Comparison of ENCODE assay signal across 1 cellular context in genomic region chr20:49181265-49181877, GRCh38.
A peak's percentile ranks its signal among the peaks of the same experiment; 100 is the strongest.
TF ChIP-seq lines count a peak whose summit lies in the region.

No MANE protein-coding gene starts in this region.

TF ChIP-seq in HEK293, 187 proteins besides CTCF, POLR2A, EP300 and RAD21 (continued from another document):
- TF ChIP-seq EGR2 (tag by site-specific recombination; IDR thresholded peaks at IDR 0.05; ENCODE audit: low read depth) (no peak), PRDM4 (tag by site-specific recombination; IDR thresholded peaks at IDR 0.05) (0 out of 2 replicates have a peak, but pooled peaks have one; percentile 15), ZNF214 (tag by site-specific recombination; IDR thresholded peaks at IDR 0.05; ENCODE audit: borderline replicate concordance) (no peak), ZNF121 (tag by site-specific recombination; IDR thresholded peaks at IDR 0.05) (peak; percentile 78), ZFHX2 (tag by site-specific recombination; conservative IDR thresholded peaks at IDR 0.05) (0 out of 2 replicates have a peak, but pooled peaks have one; percentile 17), PRDM6 (tag by site-specific recombination; IDR thresholded peaks at IDR 0.05) (peak; percentile 84)
